In the genomic region with DNA sequence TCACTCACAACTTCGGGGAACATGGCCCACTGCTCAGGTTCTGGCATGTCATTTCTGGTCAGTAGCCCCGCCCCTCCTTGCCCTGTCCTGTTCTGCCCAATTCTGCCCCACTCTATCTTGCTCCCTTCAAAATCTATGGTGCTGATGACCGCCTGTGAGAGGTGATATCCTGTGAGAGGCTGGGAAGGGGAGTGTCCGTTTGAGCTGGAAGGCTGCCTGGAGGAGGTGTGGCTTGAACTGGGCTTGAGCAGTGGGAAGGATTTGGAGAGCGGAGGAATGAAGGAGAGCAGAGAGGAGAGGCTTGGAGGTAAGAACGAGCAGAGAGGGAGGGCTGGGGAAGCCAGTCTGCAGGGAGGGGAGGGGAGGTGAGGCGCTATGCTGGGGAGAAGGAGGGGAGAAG, we compare ENCODE assay signal across 13 cellular contexts.
DNase-seq lines count a peak whose midpoint lies in the region; FAIRE-seq and TF ChIP-seq lines count a peak whose summit lies in the region.
"Had no signal": no experiment of that assay in that cellular context is flagged by ENCODE, and none has a peak within 500 bp of the region (broad histone marks: within the 10 kb centered on the region; RNA-seq: fewer than 3 reads in every experiment).

No MANE protein-coding gene starts in this region.

- no peak for TF ChIP-seq RAD21 in H1 (IDR thresholded peaks at IDR 0.05 in 1 of 2, conservative IDR thresholded peaks at IDR 0.05 in 1 of 2; ENCODE audit: low read depth in 2 of 2, low read length in 2 of 2)

- CTCF ChIA-PET in H1 (lab: Charles Lee; ENCODE audit: partially characterized antibody) = interaction anchor here (0.5 to 1.5 kb wide), 5 partner anchors 12 to 131 kb away, joined by 3 to 5 read pairs (median 4); no protein-coding TSS in a partner anchor
- CTCF ChIA-PET in activated naive CD4-positive, alpha-beta T cell treated with anti-CD3 and anti-CD28 coated beads for 36 hours (lab: Charles Lee) = interaction anchor here (0.7 kb wide), 1 partner anchor 1109 kb away, joined by 3 read pairs; no protein-coding TSS in a partner anchor

- H4K8ac ChIP-seq in H1 (ENCODE audit: extremely low read depth, insufficient read depth, low read length) = no peak overlapping the region

- intact Hi-C loops in activated naive CD4-positive, alpha-beta T cell treated with anti-CD3 and anti-CD28 coated beads for 36 hours (cut with micrococcal nuclease) = no loop called here

- FAIRE-seq in H1 (lab: Jason Lieb, UNC) = peak; percentile 69

- no peak overlapping the region for H2AFZ ChIP-seq in H1 (ENCODE audit: low read length)

- 0 out of 2 replicates have a peak overlapping the region, but pooled peaks have one; percentile 51 for H2BK20ac ChIP-seq in H1 (ENCODE audit: low read length)

- no peak for TF ChIP-seq POLR2A in H1 (IDR thresholded peaks at IDR 0.05; ENCODE audit: control extremely low read depth in 1 of 2, low read depth in 2 of 2, low read length in 2 of 2)

- no peak overlapping the region for H2BK12ac ChIP-seq in H1 (ENCODE audit: low read depth, low read length)

- H3K4me2 ChIP-seq in H1 (ENCODE audit: insufficient read depth in 1 of 2, low read depth in 2 of 2, low read length in 2 of 2) = no peak overlapping the region

- H3K36me3 ChIP-seq in H1 (ENCODE audit: control insufficient read depth in 2 of 4, insufficient read depth in 4 of 4, low read length in 3 of 4) = no peaks in the 10 kb centered on the region

- no peaks in the 10 kb centered on the region for H3K4me1 Mint-ChIP-seq in activated naive CD4-positive, alpha-beta T cell treated with anti-CD3 and anti-CD28 coated beads for 36 hours (ENCODE audit: low read depth)
- H3K4me1 Mint-ChIP-seq in glutamatergic neuron (ENCODE audit: low read depth, unreplicated experiment) = no peaks in the 10 kb centered on the region
- H3K4me1 Mint-ChIP-seq in HFFc6 (ENCODE audit: low read depth) = no peaks in the 10 kb centered on the region
- H3K4me1 Mint-ChIP-seq: CD8-positive, alpha-beta memory T cell; central memory CD8-positive, alpha-beta T cell had no signal

- no peak overlapping the region for H2BK120ac ChIP-seq in H1 (replicated peaks; ENCODE audit: low read depth, low read length)

- H4K20me1 ChIP-seq in H1 (replicated peaks in 1 of 2; ENCODE audit: control insufficient read depth in 1 of 2, insufficient read depth in 2 of 2, low read length in 2 of 2) = no peaks in the 10 kb centered on the region

- peak overlapping the region; percentile 1; the same call in 1 of the 2 replicates for H3K18ac ChIP-seq in H1 (ENCODE audit: extremely low read depth, low read length)

- POLR2A ChIA-PET in H1 (lab: Charles Lee; ENCODE audit: partially characterized antibody) = interaction anchor here (1.5 to 1.6 kb wide), 3 partner anchors 12 to 142 kb away, joined by 4 to 5 read pairs (median 4); no protein-coding TSS in a partner anchor

- TF ChIP-seq CTCF in LNCaP clone FGC (IDR thresholded peaks at IDR 0.05; ENCODE audit: control insufficient read depth, extremely low read depth, insufficient read depth) (no peak), H1 (IDR thresholded peaks at IDR 0.05; ENCODE audit: control extremely low read depth in 1 of 3, insufficient read depth in 1 of 3, low read depth in 1 of 3, low read length in 3 of 3) (no peak), glutamatergic neuron (IDR thresholded peaks at IDR 0.05; ENCODE audit: partially characterized antibody, unreplicated experiment) (no peak), HFFc6 (IDR thresholded peaks at IDR 0.05) (no peak)

- H3K4me3 Mint-ChIP-seq in activated naive CD4-positive, alpha-beta T cell treated with anti-CD3 and anti-CD28 coated beads for 36 hours = no peak overlapping the region
- H3K4me3 Mint-ChIP-seq in glutamatergic neuron (ENCODE audit: unreplicated experiment) (no peak overlapping the region), HFFc6 (no peak overlapping the region)
- H3K4me3 Mint-ChIP-seq: activated T-cell treated with anti-CD3 and anti-CD28 coated beads, Interleukin-2, amount 50 U/mL, for 4 hours; CD8-positive, alpha-beta memory T cell; central memory CD8-positive, alpha-beta T cell had no signal

- H4K5ac ChIP-seq in H1 (ENCODE audit: insufficient read length, low read depth, low read length) = no peak overlapping the region

- no peak overlapping the region for H3K9ac ChIP-seq in H1 (replicated peaks in 1 of 4; ENCODE audit: extremely low read depth in 1 of 4, low read depth in 3 of 4, low read length in 3 of 4)

- DNase-seq in Daoy (ENCODE audit: low read depth) (peak; percentile 40), LNCaP clone FGC (ENCODE audit: low read depth) (peak; percentile 47), H1 (ENCODE audit: low read depth in 1 of 2, low spot score in 2 of 2) (no peak), midbrain (lab: John Stamatoyannopoulos, UW) (peak; percentile 40), NCI-H2227 treated with DMSO at 0.1 percent for 48 hours (lab: John Stamatoyannopoulos, UW) (no peak), glutamatergic neuron (no peak), HFFc6 (no peak)
- no peak for DNase-seq in activated naive CD4-positive, alpha-beta T cell treated with anti-CD3 and anti-CD28 coated beads for 36 hours
- DNase-seq: activated T-cell treated with anti-CD3 and anti-CD28 coated beads, Interleukin-2, amount 50 U/mL, for 4 hours; CD8-positive, alpha-beta memory T cell; kidney glomerular epithelial cell; SIG-M5 had no signal

- TF ChIP-seq EP300 in H1 (IDR thresholded peaks at IDR 0.05; ENCODE audit: borderline replicate concordance in 1 of 2, low read depth in 2 of 2, low read length in 2 of 2) = no peak

- no peaks in the 10 kb centered on the region for H3K79me1 ChIP-seq in H1 (ENCODE audit: low read depth, low read length)

- H3K27ac ChIP-seq in H1 (ENCODE audit: low read depth, low read length) = no peak overlapping the region

- H2AK5ac ChIP-seq in H1 (ENCODE audit: low read depth, low read length) = no peak overlapping the region

- H3K14ac ChIP-seq in H1 (ENCODE audit: insufficient read length) = no peak overlapping the region

- peaks cover 2 to 18% (median 8%) of the 10 kb centered on the region in 4 experiments; a peak in 6 of 7 replicates for H3K4me1 ChIP-seq in H1 (replicated peaks in 1 of 4; ENCODE audit: control insufficient read depth in 3 of 4, insufficient read depth in 4 of 4, low read length in 3 of 4)

- H3K27me3 ChIP-seq in H1 (replicated peaks in 1 of 4; ENCODE audit: control insufficient read depth in 3 of 4, extremely low read depth in 1 of 4, insufficient read depth in 3 of 4, low read length in 3 of 4) = no peaks in the 10 kb centered on the region; a peak in 1 of 7 replicates

- no peak overlapping the region for H2BK15ac ChIP-seq in H1 (ENCODE audit: low read length)

- H3K56ac ChIP-seq in H1 (replicated peaks; ENCODE audit: insufficient read length, low read depth, low read length) = no peak overlapping the region

- H4K91ac ChIP-seq in H1 (replicated peaks; ENCODE audit: insufficient read length, low read length) = no peak overlapping the region

- H3K23ac ChIP-seq in H1 (ENCODE audit: insufficient read length) = no peak overlapping the region

- H3K27me3 Mint-ChIP-seq in activated naive CD4-positive, alpha-beta T cell treated with anti-CD3 and anti-CD28 coated beads for 36 hours (ENCODE audit: low read depth) = no peaks in the 10 kb centered on the region
- H3K27me3 Mint-ChIP-seq in glutamatergic neuron (ENCODE audit: unreplicated experiment) (peaks cover 16% of the 10 kb centered on the region), HFFc6 (ENCODE audit: insufficient read depth) (peaks cover 18% of the 10 kb centered on the region)

- H3K23me2 ChIP-seq in H1 (ENCODE audit: low read depth, low read length) = no peaks in the 10 kb centered on the region

- H3K27ac Mint-ChIP-seq in activated naive CD4-positive, alpha-beta T cell treated with anti-CD3 and anti-CD28 coated beads for 36 hours = no peak overlapping the region
- H3K27ac Mint-ChIP-seq in glutamatergic neuron (ENCODE audit: unreplicated experiment) = no peak overlapping the region
- no peak overlapping the region for H3K27ac Mint-ChIP-seq in HFFc6
- H3K27ac Mint-ChIP-seq: CD8-positive, alpha-beta memory T cell had no signal

- no peaks in the 10 kb centered on the region for H3K36me3 Mint-ChIP-seq in activated naive CD4-positive, alpha-beta T cell treated with anti-CD3 and anti-CD28 coated beads for 36 hours (ENCODE audit: low read depth)
- H3K36me3 Mint-ChIP-seq in glutamatergic neuron (ENCODE audit: unreplicated experiment) = no peaks in the 10 kb centered on the region
- no peaks in the 10 kb centered on the region for H3K36me3 Mint-ChIP-seq in HFFc6 (ENCODE audit: low read depth)
- H3K36me3 Mint-ChIP-seq: CD8-positive, alpha-beta memory T cell had no signal

- no peaks in the 10 kb centered on the region for H3K9me3 ChIP-seq in H1 (ENCODE audit: insufficient read depth in 2 of 2, low read depth in 1 of 2, low read length in 1 of 2)

- no peak overlapping the region for H3K4me3 ChIP-seq in LNCaP clone FGC (ENCODE audit: low read depth, low read length)
- H3K4me3 ChIP-seq in H1 (ENCODE audit: extremely low read depth in 1 of 4, insufficient read depth in 2 of 4, low read depth in 3 of 4, low read length in 4 of 4) = no peak overlapping the region

- H3K9me3 Mint-ChIP-seq in activated naive CD4-positive, alpha-beta T cell treated with anti-CD3 and anti-CD28 coated beads for 36 hours = no peaks in the 10 kb centered on the region
- H3K9me3 Mint-ChIP-seq in glutamatergic neuron (ENCODE audit: unreplicated experiment) = no peaks in the 10 kb centered on the region
- no peaks in the 10 kb centered on the region for H3K9me3 Mint-ChIP-seq in HFFc6
- H3K9me3 Mint-ChIP-seq: activated T-cell treated with anti-CD3 and anti-CD28 coated beads, Interleukin-2, amount 50 U/mL, for 4 hours; CD8-positive, alpha-beta memory T cell; central memory CD8-positive, alpha-beta T cell had no signal

- 68% methylated on average over 6 of the region's 7 CpGs; no CpG with 5 or more reads in 1 of the 2 experiments for WGBS in H1 (ENCODE audit: extremely low coverage in 1 of 2, insufficient coverage in 1 of 2, insufficient read length in 1 of 2, insufficient replicate concordance in 2 of 2, low coverage in 1 of 2, low lambda C conversion rate in 2 of 2, missing lambda C conversion rate in 1 of 2), 2 experiments

- no peak overlapping the region for H3K4ac ChIP-seq in H1 (replicated peaks; ENCODE audit: insufficient read length, low read depth, low read length)

- H3K79me2 ChIP-seq in H1 (ENCODE audit: control insufficient read depth in 1 of 2, insufficient read depth in 2 of 2, low read length in 2 of 2) = no peaks in the 10 kb centered on the region

- H2BK5ac ChIP-seq in H1 (ENCODE audit: low read depth, low read length) = no peak overlapping the region

TF ChIP-seq in H1, 55 proteins besides CTCF, POLR2A, EP300 and RAD21 (continues in another document):
- TF ChIP-seq BACH1 (IDR thresholded peaks at IDR 0.05; ENCODE audit: low read length) (no peak), YY1 (IDR thresholded peaks at IDR 0.05; ENCODE audit: low read depth, low read length) (no peak), CHD1 (IDR thresholded peaks at IDR 0.05; ENCODE audit: low read depth, low read length) (no peak), CBX5 (IDR thresholded peaks at IDR 0.05; ENCODE audit: low read depth, low read length) (no peak)
- TF ChIP-seq, protein P1, sequence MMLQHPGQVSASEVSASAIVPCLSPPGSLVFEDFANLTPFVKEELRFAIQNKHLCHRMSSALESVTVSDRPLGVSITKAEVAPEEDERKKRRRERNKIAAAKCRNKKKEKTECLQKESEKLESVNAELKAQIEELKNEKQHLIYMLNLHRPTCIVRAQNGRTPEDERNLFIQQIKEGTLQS (IDR thresholded peaks at IDR 0.05; ENCODE audit: insufficient read depth, low read depth, low read length) = no peak

Comparison
In these comparisons a context has a peak if more than half of its experiments do, and no peak if none do; other contexts are left out.
1. DNase-seq: peak in Daoy (single experiment), LNCaP clone FGC (single experiment) and midbrain (single experiment); none in H1 (0 of 2), NCI-H2227 treated with DMSO at 0.1 percent for 48 hours (single experiment), activated naive CD4-positive, alpha-beta T cell treated with anti-CD3 and anti-CD28 coated beads for 36 hours (single experiment), glutamatergic neuron (single experiment) and HFFc6 (single experiment).